ENCODE assay signal across 10 cellular contexts in genomic region chr17:31493656-31494155, GRCh38.
DNase-seq lines count a peak whose midpoint lies in the region; ATAC-seq and TF ChIP-seq lines count a peak whose summit lies in the region.
"Had no signal": no experiment of that assay in that cellular context is flagged by ENCODE, and none has a peak within 500 bp of the region (broad histone marks: within the 10 kb centered on the region; RNA-seq: fewer than 3 reads in every experiment).

No MANE protein-coding gene starts in this region.

- intact Hi-C loops in right cardiac atrium (cut with DNase I), result no loop called here
- intact Hi-C loops in A673 (cut with micrococcal nuclease; ENCODE audit: unreplicated experiment), result no loop called here

- H3K9me3 Mint-ChIP-seq in stimulated activated effector memory CD8-positive, alpha-beta T cell treated with anti-CD3 and anti-CD28 coated beads, Interleukin-12 subunit alpha, Interleukin-12 subunit beta, amount 100 ng/mL, for 72 hours, result no peaks in the 10 kb centered on the region

- H3K27ac ChIP-seq in RWPE2 (ENCODE audit: poor library complexity, severe bottlenecking), result peak overlapping the region; percentile 30
- peak overlapping the region; percentile 61 to 67 for H3K27ac ChIP-seq in esophagus (ENCODE audit: low read depth in 2 of 2, low read length in 1 of 2)
- H3K27ac ChIP-seq in right cardiac atrium (ENCODE audit: low read length), result no peak overlapping the region
- H3K27ac ChIP-seq in A673 (ENCODE audit: low read depth, low read length, poor library complexity, severe bottlenecking), result no peak overlapping the region
- H3K27ac ChIP-seq: brain microvascular endothelial cell had no signal

- H3K4me1 ChIP-seq in RWPE2 (ENCODE audit: insufficient read depth, poor library complexity, severe bottlenecking) (peaks cover 25% of the 10 kb centered on the region), esophagus (ENCODE audit: control insufficient read depth in 2 of 2, insufficient read depth in 2 of 2, low read length in 1 of 2) (peaks cover 11 to 45% of the 10 kb centered on the region in 2 donors), right cardiac atrium (ENCODE audit: control insufficient read depth, insufficient read depth, low read length) (no peaks in the 10 kb centered on the region), A673 (ENCODE audit: insufficient read depth, low read length, poor library complexity, severe bottlenecking) (no peaks in the 10 kb centered on the region)

- peaks cover 4% of the 10 kb centered on the region for H3K36me3 Mint-ChIP-seq in stimulated activated effector memory CD8-positive, alpha-beta T cell treated with anti-CD3 and anti-CD28 coated beads, Interleukin-12 subunit alpha, Interleukin-12 subunit beta, amount 100 ng/mL, for 72 hours

- H3K27ac Mint-ChIP-seq in stimulated activated effector memory CD8-positive, alpha-beta T cell treated with anti-CD3 and anti-CD28 coated beads, Interleukin-12 subunit alpha, Interleukin-12 subunit beta, amount 100 ng/mL, for 72 hours, result peak overlapping the region; percentile 97

- H3K4me3 ChIP-seq in RWPE2 (ENCODE audit: severe bottlenecking) (no peak overlapping the region), esophagus (ENCODE audit: low read depth in 1 of 2, low read length in 2 of 2) (no peak overlapping the region), right cardiac atrium (ENCODE audit: low read length) (no peak overlapping the region), A673 (ENCODE audit: low read depth, low read length, poor library complexity, severe bottlenecking) (no peak overlapping the region)
- H3K4me3 ChIP-seq: smooth muscle cell had no signal

- DNase-seq in RWPE2 (ENCODE audit: low spot score) (no peak), right cardiac atrium (no peak), A673 (ENCODE audit: low spot score) (no peak)
- DNase-seq in stimulated activated effector memory CD8-positive, alpha-beta T cell treated with anti-CD3 and anti-CD28 coated beads, Interleukin-12 subunit alpha, Interleukin-12 subunit beta, amount 100 ng/mL, for 72 hours (ENCODE audit: low spot score in 2 of 2), result no peak
- DNase-seq: brain microvascular endothelial cell had no signal

- no TSS peak for BruUV-seq in A673 (replicated peaks; lab: Mats Ljungman, UMichigan)

- H3K36me3 ChIP-seq in RWPE2 (ENCODE audit: low read depth), result no peaks in the 10 kb centered on the region
- no peaks in the 10 kb centered on the region for H3K36me3 ChIP-seq in esophagus (ENCODE audit: control insufficient read depth in 2 of 2, insufficient read depth in 2 of 2, low read length in 1 of 2)
- H3K36me3 ChIP-seq in A673 (ENCODE audit: insufficient read depth, low read length, poor library complexity, severe bottlenecking), result no peaks in the 10 kb centered on the region
- H3K36me3 ChIP-seq: brain microvascular endothelial cell had no signal

- WGBS in esophagus, 2 donors, result 77 to 86% methylated on average over 9 of the region's 9 CpGs
- 85% methylated on average over 9 of the region's 9 CpGs for WGBS in right cardiac atrium

- peak overlapping the region; percentile 86 for H3K4me3 Mint-ChIP-seq in stimulated activated effector memory CD8-positive, alpha-beta T cell treated with anti-CD3 and anti-CD28 coated beads, Interleukin-12 subunit alpha, Interleukin-12 subunit beta, amount 100 ng/mL, for 72 hours

- ATAC-seq in GM19324 (IDR thresholded peaks at IDR 0.05; ENCODE audit: low FRiP score, unreplicated experiment) (peak; percentile 5), RWPE2 (ENCODE audit: low read depth) (no peak), GM21367 (IDR thresholded peaks at IDR 0.05; ENCODE audit: unreplicated experiment) (no peak), right cardiac atrium (no peak)
- ATAC-seq in stimulated activated effector memory CD8-positive, alpha-beta T cell treated with anti-CD3 and anti-CD28 coated beads, Interleukin-12 subunit alpha, Interleukin-12 subunit beta, amount 100 ng/mL, for 72 hours, result peak; percentile 4
- ATAC-seq: Right ventricle myocardium inferior had no signal

- H3K27me3 ChIP-seq in RWPE2 (ENCODE audit: insufficient read depth, poor library complexity, severe bottlenecking) (no peaks in the 10 kb centered on the region), esophagus (ENCODE audit: control insufficient read depth in 1 of 2, insufficient read depth in 2 of 2, low read length in 2 of 2) (no peaks in the 10 kb centered on the region), right cardiac atrium (ENCODE audit: control insufficient read depth, insufficient read depth) (no peaks in the 10 kb centered on the region), A673 (replicated peaks; ENCODE audit: insufficient read depth, low read depth, low read length, poor library complexity) (no peaks in the 10 kb centered on the region)

- POLR2A ChIA-PET in A673 (lab: Charles Lee; ENCODE audit: low non-redundant PET), result no interaction called here

- H3K9me3 ChIP-seq in RWPE2 (ENCODE audit: severe bottlenecking), result no peaks in the 10 kb centered on the region
- no peaks in the 10 kb centered on the region for H3K9me3 ChIP-seq in esophagus (ENCODE audit: control insufficient read depth in 2 of 2, insufficient read depth in 1 of 2, low read depth in 1 of 2, low read length in 1 of 2)
- no peaks in the 10 kb centered on the region for H3K9me3 ChIP-seq in right cardiac atrium (ENCODE audit: control insufficient read depth, low read length)
- no peaks in the 10 kb centered on the region for H3K9me3 ChIP-seq in A673 (ENCODE audit: low read depth, low read length, poor library complexity, severe bottlenecking)

- H3K4me1 Mint-ChIP-seq in stimulated activated effector memory CD8-positive, alpha-beta T cell treated with anti-CD3 and anti-CD28 coated beads, Interleukin-12 subunit alpha, Interleukin-12 subunit beta, amount 100 ng/mL, for 72 hours, result peaks cover 98% of the 10 kb centered on the region

- TF ChIP-seq CTCF in RWPE2 (IDR thresholded peaks at IDR 0.05; ENCODE audit: poor library complexity, severe bottlenecking) (no peak), A673 (conservative IDR thresholded peaks at IDR 0.05; ENCODE audit: low read depth, low read length) (no peak)

- CTCF ChIA-PET in A673 (lab: Charles Lee), result no interaction called here

Comparison
In these comparisons a context has a peak if more than half of its experiments do, and no peak if none do; other contexts are left out.
1. ATAC-seq: peak in GM19324 (single experiment) and stimulated activated effector memory CD8-positive, alpha-beta T cell treated with anti-CD3 and anti-CD28 coated beads, Interleukin-12 subunit alpha, Interleukin-12 subunit beta, amount 100 ng/mL, for 72 hours (single experiment); none in RWPE2 (single experiment), GM21367 (single experiment) and right cardiac atrium (0 of 2).
2. H3K27ac ChIP-seq: peak in RWPE2 (single experiment) and esophagus (2 of 2); none in right cardiac atrium (single experiment) and A673 (single experiment).